Comparison of ENCODE assay signal across 19 cellular contexts in genomic region chr1:244614879-244615278, GRCh38. TPM values are rescaled to one million over a fixed set of nuclear protein-coding genes. Genes with fewer than 3 reads are reported as not detected.
DNase-seq lines count a peak whose midpoint lies in the region; ATAC-seq and TF ChIP-seq lines count a peak whose summit lies in the region.
"Had no signal": no experiment of that assay in that cellular context is flagged by ENCODE, and none has a peak within 500 bp of the region (broad histone marks: within the 10 kb centered on the region; RNA-seq: fewer than 3 reads in every experiment).

No MANE protein-coding gene starts in this region.

- H3K27me3 Mint-ChIP-seq in H9 (ENCODE audit: low read depth) = no peaks in the 10 kb centered on the region
- no peaks in the 10 kb centered on the region for H3K27me3 Mint-ChIP-seq in progenitor cell of endocrine pancreas
- no peaks in the 10 kb centered on the region for H3K27me3 Mint-ChIP-seq in activated CD4-positive, alpha-beta T cell treated with anti-CD3 and anti-CD28 coated beads for 36 hours
- H3K27me3 Mint-ChIP-seq in CD8-positive, alpha-beta T cell (ENCODE audit: low read depth) = no peaks in the 10 kb centered on the region
- H3K27me3 Mint-ChIP-seq: CD4-positive, alpha-beta T cell had no signal

- H3K9ac ChIP-seq in H9 (ENCODE audit: extremely low read depth, insufficient read length, low read length) = no peak overlapping the region
- H3K9ac ChIP-seq: BLaER1 treated with 17β-estradiol and CSF1 and Interleukin-3, amounts not matched to agents 10 nM and 100 nM; SK-N-SH had no signal

- H3K36me3 Mint-ChIP-seq in H9 (ENCODE audit: insufficient read depth in 1 of 3, low read depth in 3 of 3) (peaks cover 0 to 9% (median 0%) of the 10 kb centered on the region in 3 experiments; a peak in 2 of 7 replicates), progenitor cell of endocrine pancreas (ENCODE audit: insufficient read depth) (no peaks in the 10 kb centered on the region)
- H3K36me3 Mint-ChIP-seq in activated CD4-positive, alpha-beta T cell treated with anti-CD3 and anti-CD28 coated beads for 36 hours (ENCODE audit: low read depth) = no peaks in the 10 kb centered on the region
- no peaks in the 10 kb centered on the region for H3K36me3 Mint-ChIP-seq in CD8-positive, alpha-beta T cell

- H2BK12ac ChIP-seq in H9 (ENCODE audit: insufficient read length, low read depth, low read length) = no peak overlapping the region

- H2AFZ ChIP-seq in H9 (ENCODE audit: low read length) = no peak overlapping the region

- H3K79me1 ChIP-seq in H9 (ENCODE audit: insufficient read depth, low read depth, low read length, poor library complexity, severe bottlenecking) = no peaks in the 10 kb centered on the region

- no peak for TF ChIP-seq CTCF in H9 (conservative IDR thresholded peaks at IDR 0.05)
- no peak for TF ChIP-seq CTCF in lower lobe of right lung (IDR thresholded peaks at IDR 0.05)
- no peak for TF ChIP-seq CTCF in progenitor cell of endocrine pancreas (IDR thresholded peaks at IDR 0.05; ENCODE audit: unreplicated experiment)
- no peak for TF ChIP-seq CTCF in CD8-positive, alpha-beta T cell (IDR thresholded peaks at IDR 0.05)
- TF ChIP-seq CTCF in psoas muscle (IDR thresholded peaks at IDR 0.05) = no peak

- peak in 1 of 2 donors; percentile 21 for ATAC-seq in lower lobe of right lung
- no peak for ATAC-seq in activated CD4-positive, alpha-beta T cell treated with anti-CD3 and anti-CD28 coated beads for 36 hours
- no peak for ATAC-seq in CD8-positive, alpha-beta T cell
- no peak for ATAC-seq in psoas muscle
- no peak for ATAC-seq in HG03139 (IDR thresholded peaks at IDR 0.05; ENCODE audit: unreplicated experiment)

- no peak overlapping the region for H4K8ac ChIP-seq in H9 (replicated peaks; ENCODE audit: insufficient read length, low read depth, low read length)

- H3K4me3 ChIP-seq in lower lobe of right lung = no peak overlapping the region
- H3K4me3 ChIP-seq in CD8-positive, alpha-beta T cell (ENCODE audit: low read depth, low read length) = no peak overlapping the region
- no peak overlapping the region for H3K4me3 ChIP-seq in psoas muscle
- H3K4me3 ChIP-seq: BLaER1 treated with 17β-estradiol and CSF1 and Interleukin-3, amounts not matched to agents 10 nM and 100 nM had no signal

- H3K27ac Mint-ChIP-seq in H9 = peak overlapping the region in 2 of 3 experiments; percentile 28 to 68; a peak in 3 of 7 replicates
- peak overlapping the region; percentile 34 for H3K27ac Mint-ChIP-seq in progenitor cell of endocrine pancreas
- no peak overlapping the region for H3K27ac Mint-ChIP-seq in activated CD4-positive, alpha-beta T cell treated with anti-CD3 and anti-CD28 coated beads for 36 hours
- H3K27ac Mint-ChIP-seq in CD8-positive, alpha-beta T cell = no peak overlapping the region
- H3K27ac Mint-ChIP-seq: CD4-positive, alpha-beta T cell had no signal

- H3K4me1 ChIP-seq in H9 (ENCODE audit: insufficient read depth, low read length) (no peaks in the 10 kb centered on the region; the same call in 1 of the 2 replicates), lower lobe of right lung (no peaks in the 10 kb centered on the region), psoas muscle (no peaks in the 10 kb centered on the region)
- no peaks in the 10 kb centered on the region for H3K4me1 ChIP-seq in CD8-positive, alpha-beta T cell (ENCODE audit: insufficient read depth, low read length)
- H3K4me1 ChIP-seq: BLaER1 treated with 17β-estradiol and CSF1 and Interleukin-3, amounts not matched to agents 10 nM and 100 nM had no signal

- POLR2A ChIA-PET in activated CD4-positive, alpha-beta T cell treated with anti-CD3 and anti-CD28 coated beads for 36 hours (lab: Charles Lee) = no interaction called here
- POLR2A ChIA-PET in CD8-positive, alpha-beta T cell (lab: Charles Lee) = no interaction called here

- no peak overlapping the region for H3K4ac ChIP-seq in H9 (ENCODE audit: low read depth, low read length)

- H3K27ac ChIP-seq in H9 (ENCODE audit: insufficient read length, low read depth, low read length) (no peak overlapping the region), lower lobe of right lung (peak overlapping the region; percentile 60), psoas muscle (no peak overlapping the region)
- H3K27ac ChIP-seq in CD8-positive, alpha-beta T cell (ENCODE audit: low read depth, low read length) = no peak overlapping the region
- H3K27ac ChIP-seq: BLaER1 treated with 17β-estradiol and CSF1 and Interleukin-3, amounts not matched to agents 10 nM and 100 nM had no signal

- H2BK15ac ChIP-seq in H9 (ENCODE audit: low read depth, low read length) = no peak overlapping the region

- H3K27me3 ChIP-seq in H9 (ENCODE audit: insufficient read depth, low read length) = no peaks in the 10 kb centered on the region
- H3K27me3 ChIP-seq in lower lobe of right lung (ENCODE audit: low read depth) = no peaks in the 10 kb centered on the region
- H3K27me3 ChIP-seq in CD8-positive, alpha-beta T cell (ENCODE audit: insufficient read depth, low read length) = no peaks in the 10 kb centered on the region
- no peaks in the 10 kb centered on the region for H3K27me3 ChIP-seq in psoas muscle (ENCODE audit: insufficient read depth in 3 of 3, low read length in 2 of 3)
- H3K27me3 ChIP-seq: BLaER1 treated with 17β-estradiol and CSF1 and Interleukin-3, amounts not matched to agents 10 nM and 100 nM had no signal

- no peaks in the 10 kb centered on the region for H3K23me2 ChIP-seq in H9 (ENCODE audit: insufficient read length, low read depth, low read length, poor library complexity, severe bottlenecking)

- no peak overlapping the region for H3K18ac ChIP-seq in H9 (ENCODE audit: insufficient read length, low read depth, low read length)

- no peak overlapping the region for H3K14ac ChIP-seq in H9 (ENCODE audit: insufficient read depth, low read length)

- H3K4me3 Mint-ChIP-seq in H9 (no peak overlapping the region), progenitor cell of endocrine pancreas (ENCODE audit: low read depth) (no peak overlapping the region)
- H3K4me3 Mint-ChIP-seq in activated CD4-positive, alpha-beta T cell treated with anti-CD3 and anti-CD28 coated beads for 36 hours = no peak overlapping the region
- no peak overlapping the region for H3K4me3 Mint-ChIP-seq in CD8-positive, alpha-beta T cell
- H3K4me3 Mint-ChIP-seq: CD4-positive, alpha-beta T cell had no signal

- intact Hi-C loops in lower lobe of right lung (cut with DNase I) = no loop called here
- intact Hi-C loops in activated CD4-positive, alpha-beta T cell treated with anti-CD3 and anti-CD28 coated beads for 36 hours (cut with DNase I, micrococcal nuclease) = no loop called here
- intact Hi-C loops in CD8-positive, alpha-beta T cell (cut with DNase I, micrococcal nuclease) = no loop called here
- intact Hi-C loops in psoas muscle (cut with DNase I) = no loop called here

- no peak overlapping the region for H3K56ac ChIP-seq in H9 (ENCODE audit: insufficient read length, low read depth, low read length)

- no peaks in the 10 kb centered on the region for H4K20me1 ChIP-seq in H9 (ENCODE audit: control insufficient read depth, insufficient read depth, insufficient read length)
- H4K20me1 ChIP-seq: BLaER1 treated with 17β-estradiol and CSF1 and Interleukin-3, amounts not matched to agents 10 nM and 100 nM had no signal

- H3K36me3 ChIP-seq in lower lobe of right lung = no peaks in the 10 kb centered on the region
- H3K36me3 ChIP-seq in CD8-positive, alpha-beta T cell (ENCODE audit: insufficient read depth, low read length) = no peaks in the 10 kb centered on the region
- H3K36me3 ChIP-seq in psoas muscle (ENCODE audit: insufficient read depth in 1 of 2, low read depth in 1 of 2) = no peaks in the 10 kb centered on the region
- H3K36me3 ChIP-seq: BLaER1 treated with 17β-estradiol and CSF1 and Interleukin-3, amounts not matched to agents 10 nM and 100 nM had no signal

- H3K4me1 Mint-ChIP-seq in H9 (peaks cover 22 to 30% of the 10 kb centered on the region in 2 experiments), progenitor cell of endocrine pancreas (ENCODE audit: low read depth) (peaks cover 7% of the 10 kb centered on the region)
- no peaks in the 10 kb centered on the region for H3K4me1 Mint-ChIP-seq in activated CD4-positive, alpha-beta T cell treated with anti-CD3 and anti-CD28 coated beads for 36 hours
- no peaks in the 10 kb centered on the region for H3K4me1 Mint-ChIP-seq in CD8-positive, alpha-beta T cell (ENCODE audit: low read depth)

- H3K9me3 ChIP-seq in H9 (ENCODE audit: control insufficient read depth, low read depth, low read length) (no peaks in the 10 kb centered on the region), lower lobe of right lung (no peaks in the 10 kb centered on the region), psoas muscle (no peaks in the 10 kb centered on the region)
- H3K9me3 ChIP-seq in CD8-positive, alpha-beta T cell (ENCODE audit: low read length) = no peaks in the 10 kb centered on the region
- H3K9me3 ChIP-seq: BLaER1 treated with 17β-estradiol and CSF1 and Interleukin-3, amounts not matched to agents 10 nM and 100 nM; SK-N-SH had no signal

- no CpG with 5 or more reads among the region's 3 CpGs for WGBS in H9 (ENCODE audit: extremely low coverage, insufficient read length, low lambda C conversion rate)
- 44 to 52% (median 44%) methylated on average over 3 of the region's 3 CpGs for WGBS in psoas muscle, 3 donors

- H3K4me2 ChIP-seq in H9 (ENCODE audit: insufficient read depth, insufficient read length, low read length) = no peak overlapping the region
- H3K4me2 ChIP-seq: BLaER1 treated with 17β-estradiol and CSF1 and Interleukin-3, amounts not matched to agents 10 nM and 100 nM; SK-N-SH had no signal

- no peak overlapping the region for H4K91ac ChIP-seq in H9 (ENCODE audit: insufficient read length, low read depth, low read length)

- H2BK5ac ChIP-seq in H9 (ENCODE audit: insufficient read length, low read length) = no peak overlapping the region

- DNase-seq in H9 (no peak), astrocyte of the hippocampus (ENCODE audit: low read depth, low spot score) (peak; percentile 52), lower lobe of right lung (no peak), progenitor cell of endocrine pancreas (ENCODE audit: low spot score, unreplicated experiment) (no peak), psoas muscle (no peak)
- DNase-seq in activated CD4-positive, alpha-beta T cell treated with anti-CD3 and anti-CD28 coated beads for 36 hours = no peak
- DNase-seq in CD8-positive, alpha-beta T cell = no peak
- DNase-seq: AML-193; CD4-positive, alpha-beta T cell; COR-L47; NCI-H1048; NCI-H1436; NCI-H187; NCI-H2081 treated with DMSO at 0.1 percent for 48 hours; NCI-H524; NCI-H774; SK-N-SH had no signal

- no peak overlapping the region for H2BK120ac ChIP-seq in H9 (ENCODE audit: low read depth, low read length, poor library complexity, severe bottlenecking)

- CTCF ChIA-PET in activated CD4-positive, alpha-beta T cell treated with anti-CD3 and anti-CD28 coated beads for 36 hours (lab: Charles Lee) = interaction anchor here (4.5 kb wide), 1 partner anchor 11 kb away, joined by 23 read pairs; no protein-coding TSS in a partner anchor
- CTCF ChIA-PET in CD8-positive, alpha-beta T cell (lab: Charles Lee) = interaction anchor here (1.3 kb wide), 1 partner anchor 11 kb away, joined by 4 read pairs; no protein-coding TSS in a partner anchor

- H3T11ph ChIP-seq in H9 (ENCODE audit: low read length) = no peak overlapping the region

- no peaks in the 10 kb centered on the region for H3K79me2 ChIP-seq in H9 (ENCODE audit: insufficient read depth, low read length)

- H3K9me3 Mint-ChIP-seq in H9 = peaks cover 4% of the 10 kb centered on the region in 2 experiments; a peak in 2 of 5 replicates
- H3K9me3 Mint-ChIP-seq in progenitor cell of endocrine pancreas (ENCODE audit: low read depth) = no peaks in the 10 kb centered on the region
- no peaks in the 10 kb centered on the region for H3K9me3 Mint-ChIP-seq in activated CD4-positive, alpha-beta T cell treated with anti-CD3 and anti-CD28 coated beads for 36 hours (ENCODE audit: low read depth)
- H3K9me3 Mint-ChIP-seq in CD8-positive, alpha-beta T cell = no peaks in the 10 kb centered on the region
- H3K9me3 Mint-ChIP-seq: CD4-positive, alpha-beta T cell had no signal

- H4K5ac ChIP-seq in H9 (ENCODE audit: insufficient read length, low read depth, low read length) = no peak overlapping the region

- H2AK5ac ChIP-seq in H9 (ENCODE audit: insufficient read length, low read length) = no peak overlapping the region

- H3K23ac ChIP-seq in H9 (ENCODE audit: insufficient read length, low read depth, low read length) = no peak overlapping the region

- H2BK20ac ChIP-seq in H9 (ENCODE audit: low read depth, low read length, poor library complexity, severe bottlenecking) = no peak overlapping the region

RNA-seq across cellular contexts. Expression of gene DESI2, which starts 38.0 kb away (rescaled TPM):
- total RNA-seq in H9 (2021) (88.3 and 89.9 TPM in 2 replicates), lower lobe of right lung (43.7 TPM), progenitor cell of endocrine pancreas (32.7 and 33.0 TPM in 2 replicates), psoas muscle (10 to 100 TPM; 18.3 to 20.1 (median 19.6) TPM)
- 10 to 100 TPM; 24.5 to 26.0 TPM for total RNA-seq in activated CD4-positive, alpha-beta T cell treated with anti-CD3 and anti-CD28 coated beads for 36 hours
- total RNA-seq in CD8-positive, alpha-beta T cell = 10 to 100 TPM; 14.5 to 16.2 TPM
- 10 to 100 TPM; 10.9 to 43.3 (median 14.5) TPM for polyA plus RNA-seq in psoas muscle

Comparison
In these comparisons a context has a peak if more than half of its experiments do, and no peak if none do; other contexts are left out.
1. H3K27ac Mint-ChIP-seq: peak in H9 (2 of 3) and progenitor cell of endocrine pancreas (single experiment); none in activated CD4-positive, alpha-beta T cell treated with anti-CD3 and anti-CD28 coated beads for 36 hours (single experiment) and CD8-positive, alpha-beta T cell (single experiment).